Comparison of ENCODE assay signal across 2 cellular contexts in the genomic region with DNA sequence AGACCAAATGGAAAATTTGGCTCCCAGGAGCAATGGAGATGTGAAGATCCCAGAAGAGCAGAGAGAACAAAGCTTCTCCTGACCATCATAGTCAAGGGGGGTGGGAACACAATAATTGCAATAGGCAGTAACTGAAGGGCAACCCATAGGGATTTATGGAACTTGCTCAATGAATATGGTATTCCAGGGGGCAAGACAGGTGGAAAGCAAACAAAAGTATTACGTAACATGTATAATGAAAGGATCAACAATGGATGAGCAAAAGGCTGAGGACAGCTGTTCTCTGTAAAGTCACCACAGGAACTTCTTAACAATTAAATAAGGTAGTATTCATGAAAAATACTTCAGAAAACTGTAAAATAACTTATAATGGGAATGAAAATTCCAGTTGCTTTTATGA.
TF ChIP-seq lines count a peak whose summit lies in the region.

No MANE protein-coding gene starts in this region.

TF ChIP-seq in HepG2, 621 proteins besides CTCF, POLR2A, EP300 and RAD21 (continued from another document):
- TF ChIP-seq CEBPB (IDR thresholded peaks at IDR 0.05; ENCODE audit: borderline replicate concordance, low read depth, low read length) (peak; percentile 72; the same call in 1 of the 2 replicates), SOX13 (IDR thresholded peaks at IDR 0.05) (no peak), SOX13 (CRISPR knock-in tag; conservative IDR thresholded peaks at IDR 0.05 in 1 of 2, IDR thresholded peaks at IDR 0.05 in 1 of 2) (peak in 1 of 2 experiments; percentile 72; a peak in 2 of 4 replicates), CEBPG (CRISPR knock-in tag; IDR thresholded peaks at IDR 0.05) (0 out of 2 replicates have a peak, but pooled peaks have one; percentile 29), SOX6 (IDR thresholded peaks at IDR 0.05) (no peak), SOX6 (CRISPR knock-in tag; IDR thresholded peaks at IDR 0.05) (peak; percentile 44; the same call in 1 of the 2 replicates)
- TF ChIP-seq, protein P1, sequence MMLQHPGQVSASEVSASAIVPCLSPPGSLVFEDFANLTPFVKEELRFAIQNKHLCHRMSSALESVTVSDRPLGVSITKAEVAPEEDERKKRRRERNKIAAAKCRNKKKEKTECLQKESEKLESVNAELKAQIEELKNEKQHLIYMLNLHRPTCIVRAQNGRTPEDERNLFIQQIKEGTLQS (CRISPR knock-in tag; IDR thresholded peaks at IDR 0.05), result no peak
TF ChIP-seq in HepG2: peak in this region for 4.

TF ChIP-seq in GM12891, 5 proteins besides CTCF, POLR2A, EP300 and RAD21 (continued from another document):
- TF ChIP-seq PAX5 (IDR thresholded peaks at IDR 0.05; ENCODE audit: insufficient read depth, low read length, severe bottlenecking) (no peak), POLR2AphosphoS5 (IDR thresholded peaks at IDR 0.05; ENCODE audit: low read depth, low read length) (no peak), SPI1 (IDR thresholded peaks at IDR 0.05; ENCODE audit: low read depth, low read length) (no peak)
